In the genomic region with DNA sequence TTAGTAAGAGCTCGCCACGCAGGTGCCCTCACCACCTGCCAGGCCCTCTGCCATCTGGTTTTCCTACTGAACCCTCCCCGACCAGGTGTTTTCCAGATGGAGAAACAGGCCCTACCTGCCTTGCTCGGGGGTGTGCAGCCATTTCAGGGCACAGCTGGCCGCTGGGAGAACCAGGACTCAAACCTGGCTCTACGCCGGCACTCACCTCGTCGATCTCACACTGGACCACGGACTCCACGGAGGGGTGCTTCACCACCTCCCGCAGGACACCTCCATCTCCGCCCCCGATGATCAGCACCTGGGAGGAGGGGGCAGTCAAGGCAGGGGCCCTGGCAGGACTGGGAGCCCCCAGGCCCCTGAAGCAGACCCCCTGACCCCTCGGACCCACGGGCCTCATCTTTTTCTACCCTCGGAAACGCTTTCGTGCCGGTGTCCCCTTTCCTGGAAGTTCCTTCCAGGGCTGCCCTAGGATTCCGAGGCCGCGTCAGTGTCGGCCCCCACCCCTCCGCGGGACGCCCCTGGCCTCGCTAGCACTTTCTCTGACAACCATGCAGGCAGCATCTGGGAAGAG, we compare ENCODE assay signal across 8 cellular contexts. TPM values are rescaled to one million over a fixed set of nuclear protein-coding genes. Genes with fewer than 3 reads are reported as not detected.
A peak's percentile ranks its signal among the peaks of the same experiment; 100 is the strongest.
DNase-seq lines count a peak whose midpoint lies in the region; ATAC-seq, FAIRE-seq and TF ChIP-seq lines count a peak whose summit lies in the region.

No MANE protein-coding gene starts in this region.

- peaks cover 40% of the 10 kb centered on the region for H3K79me2 ChIP-seq in GM23248 (ENCODE audit: insufficient read depth)

- no peak for TF ChIP-seq CTCF in epithelial cell of proximal tubule (conservative IDR thresholded peaks at IDR 0.05; ENCODE audit: low read depth, low read length)
- TF ChIP-seq CTCF in retinal pigment epithelial cell (conservative IDR thresholded peaks at IDR 0.05; ENCODE audit: low read depth, low read length), result no peak
- no peak for TF ChIP-seq CTCF in D721Med (IDR thresholded peaks at IDR 0.05; ENCODE audit: insufficient read depth, missing control alignments)

- peak overlapping the region; percentile 60 for H2AFZ ChIP-seq in GM23248

- in situ Hi-C loops in GM23248 (cut with MboI), result no loop called here

- FAIRE-seq in D721Med (lab: Jason Lieb, UNC), result no peak

- 0 out of 2 replicates have a peak, but pooled peaks cover 3% of the 10 kb centered on the region for H3K36me3 ChIP-seq in GM23248 (ENCODE audit: low read depth)

- DNase-seq in GM23248, result peak; percentile 32
- peak; percentile 79 for DNase-seq in NCI-H69 (lab: John Stamatoyannopoulos, UW)
- DNase-seq in epithelial cell of proximal tubule (ENCODE audit: low read depth), result no peak
- no peak for DNase-seq in retinal pigment epithelial cell (ENCODE audit: low read depth)
- DNase-seq in amygdala (lab: John Stamatoyannopoulos, UW), result no peak
- no peak for DNase-seq in D721Med (ENCODE audit: insufficient read length, low spot score)

- no peaks in the 10 kb centered on the region for H3K9me2 ChIP-seq in GM23248 (ENCODE audit: insufficient read depth)

- H3K4me1 ChIP-seq in GM23248 (ENCODE audit: insufficient read depth), result peaks cover 14% of the 10 kb centered on the region

- ATAC-seq in HG02840 (IDR thresholded peaks at IDR 0.05; ENCODE audit: low FRiP score, unreplicated experiment) (no peak), GM21576 (IDR thresholded peaks at IDR 0.05; ENCODE audit: unreplicated experiment) (no peak)

- H3K27me3 ChIP-seq in GM23248 (replicated peaks; ENCODE audit: insufficient read depth), result no peaks in the 10 kb centered on the region

- H3F3A ChIP-seq in GM23248 (ENCODE audit: insufficient read depth), result peaks cover 25% of the 10 kb centered on the region

- no peaks in the 10 kb centered on the region for H3K9me3 ChIP-seq in GM23248 (ENCODE audit: low read depth)

- WGBS in GM23248 (ENCODE audit: low coverage in 1 of 2, low lambda C conversion rate in 2 of 2, missing lambda C conversion rate in 2 of 2), 2 experiments, result 26 to 29% methylated on average over 18 to 28 of the region's 28 CpGs

- H3K4me3 ChIP-seq in GM23248 (peak overlapping the region; percentile 85), epithelial cell of proximal tubule (ENCODE audit: low read depth, low read length) (peak overlapping the region; percentile 94), retinal pigment epithelial cell (ENCODE audit: low read length) (peak overlapping the region; percentile 81)

- peak overlapping the region; percentile 89 for H3K9ac ChIP-seq in GM23248

- no peaks in the 10 kb centered on the region for H4K20me1 ChIP-seq in GM23248 (ENCODE audit: insufficient read depth)

- peak overlapping the region; percentile 93 for H3K4me2 ChIP-seq in GM23248 (ENCODE audit: unreplicated experiment)

- no peak overlapping the region for H3K27ac ChIP-seq in GM23248

RNA-seq across cellular contexts. Expression of gene SRM, which starts 1.1 kb away (rescaled TPM):
- 35.3 and 48.0 TPM in 2 replicates for total RNA-seq in GM23248 (2014; rRNA removed; shearing (Covaris generic))
- 104 and 152 TPM in 2 replicates for polyA plus RNA-seq in GM23248 (2016; fragmentation: Nextera tagmentation; extraction: Ambion mirVana)
- 78.0 and 110 TPM in 2 replicates for total RNA-seq in epithelial cell of proximal tubule

RNA-seq across cellular contexts. Expression of gene MASP2, which starts 11.6 kb away (rescaled TPM):
- not detected in 2 replicates for total RNA-seq in GM23248 (2014; rRNA removed; shearing (Covaris generic))
- polyA plus RNA-seq in GM23248 (2016; fragmentation: Nextera tagmentation; extraction: Ambion mirVana), result 0.10 and 0.16 TPM in 2 replicates
- not detected in 2 replicates for total RNA-seq in epithelial cell of proximal tubule

RNA-seq across cellular contexts. Expression of gene EXOSC10, which starts 41.0 kb away (rescaled TPM):
- total RNA-seq in GM23248 (2014; rRNA removed; shearing (Covaris generic)), result 45.4 and 60.8 TPM in 2 replicates
- 50.9 and 51.2 TPM in 2 replicates for polyA plus RNA-seq in GM23248 (2016; fragmentation: Nextera tagmentation; extraction: Ambion mirVana)
- total RNA-seq in epithelial cell of proximal tubule, result 71.9 and 82.1 TPM in 2 replicates

RNA-seq across cellular contexts. Expression of gene TARDBP, which starts 46.2 kb away (rescaled TPM):
- total RNA-seq in GM23248 (2014; rRNA removed; shearing (Covaris generic)), result 36.0 and 50.0 TPM in 2 replicates
- 128 TPM in 2 replicates for polyA plus RNA-seq in GM23248 (2016; fragmentation: Nextera tagmentation; extraction: Ambion mirVana)
- 59.0 and 109 TPM in 2 replicates for total RNA-seq in epithelial cell of proximal tubule

Comparison
In these comparisons a context has a peak if more than half of its experiments do, and no peak if none do; other contexts are left out.
1. DNase-seq: peak in GM23248 (single experiment) and NCI-H69 (single experiment); none in epithelial cell of proximal tubule (single experiment), retinal pigment epithelial cell (single experiment), amygdala (0 of 56) and D721Med (single experiment).
2. Peak in every context shown above with its lines, with median percentiles within 50 percentile points of each other: H3K4me3 ChIP-seq.